1 cellular context compared by ENCODE assay signal in the genomic region with DNA sequence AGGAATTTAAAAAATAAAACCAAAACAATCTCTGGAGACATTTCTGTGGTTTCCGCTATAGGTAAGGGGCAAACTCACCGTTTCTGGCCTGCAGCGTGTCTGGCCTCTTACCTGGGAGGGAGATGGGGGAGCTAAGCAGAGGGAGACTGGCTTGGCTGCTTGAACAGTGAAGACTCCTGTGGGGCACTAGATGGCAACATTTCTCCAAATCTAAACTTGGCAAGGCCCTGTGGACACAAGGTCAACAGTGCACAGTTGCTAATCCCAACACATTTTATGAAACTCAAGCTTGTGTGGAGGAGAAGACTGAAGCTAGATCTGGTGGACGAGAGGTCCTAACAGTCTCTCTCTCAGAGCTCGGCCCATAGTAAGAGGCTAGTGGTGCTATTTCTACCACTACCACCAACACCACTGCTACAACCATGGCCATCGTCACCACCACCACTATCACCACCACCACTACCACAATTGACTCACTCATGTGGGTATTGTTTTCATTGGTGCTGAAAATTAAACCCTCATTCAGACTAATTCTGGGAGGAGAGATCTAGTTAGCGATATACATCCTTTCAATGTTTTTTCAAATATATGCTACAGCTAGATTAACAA.
TF ChIP-seq lines count a peak whose summit lies in the region.

No MANE protein-coding gene starts in this region.

TF ChIP-seq in HCT116, 20 proteins besides CTCF, POLR2A, EP300 and RAD21 (continued from another document):
- TF ChIP-seq, protein P1, sequence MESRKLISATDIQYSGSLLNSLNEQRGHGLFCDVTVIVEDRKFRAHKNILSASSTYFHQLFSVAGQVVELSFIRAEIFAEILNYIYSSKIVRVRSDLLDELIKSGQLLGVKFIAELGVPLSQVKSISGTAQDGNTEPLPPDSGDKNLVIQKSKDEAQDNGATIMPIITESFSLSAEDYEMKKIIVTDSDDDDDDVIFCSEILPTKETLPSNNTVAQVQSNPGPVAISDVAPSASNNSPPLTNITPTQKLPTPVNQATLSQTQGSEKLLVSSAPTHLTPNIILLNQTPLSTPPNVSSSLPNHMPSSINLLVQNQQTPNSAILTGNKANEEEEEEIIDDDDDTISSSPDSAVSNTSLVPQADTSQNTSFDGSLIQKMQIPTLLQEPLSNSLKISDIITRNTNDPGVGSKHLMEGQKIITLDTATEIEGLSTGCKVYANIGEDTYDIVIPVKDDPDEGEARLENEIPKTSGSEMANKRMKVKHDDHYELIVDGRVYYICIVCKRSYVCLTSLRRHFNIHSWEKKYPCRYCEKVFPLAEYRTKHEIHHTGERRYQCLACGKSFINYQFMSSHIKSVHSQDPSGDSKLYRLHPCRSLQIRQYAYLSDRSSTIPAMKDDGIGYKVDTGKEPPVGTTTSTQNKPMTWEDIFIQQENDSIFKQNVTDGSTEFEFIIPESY (IDR thresholded peaks at IDR 0.05; ENCODE audit: extremely low read depth, insufficient replicate concordance, low read length) = no peak
- TF ChIP-seq EGR1 (IDR thresholded peaks at IDR 0.05; ENCODE audit: low read depth) (no peak), EZH2 (IDR thresholded peaks at IDR 0.05) (no peak), JUND (IDR thresholded peaks at IDR 0.05) (no peak), SIN3A (IDR thresholded peaks at IDR 0.05; ENCODE audit: low read depth) (no peak), SRF (IDR thresholded peaks at IDR 0.05; ENCODE audit: low read depth) (no peak), FOSL1 (IDR thresholded peaks at IDR 0.05; ENCODE audit: low read depth) (no peak)
TF ChIP-seq in HCT116: peak in this region for 0.
